ENCODE assay signal across 18 cellular contexts in genomic region chr19:11321206-11322126, GRCh38. TPM values are rescaled to one million over a fixed set of nuclear protein-coding genes. Genes with fewer than 3 reads are reported as not detected.
DNase-seq lines count a peak whose midpoint lies in the region; ATAC-seq and TF ChIP-seq lines count a peak whose summit lies in the region.
"Had no signal": no experiment of that assay in that cellular context is flagged by ENCODE, and none has a peak within 500 bp of the region (broad histone marks: within the 10 kb centered on the region; RNA-seq: fewer than 3 reads in every experiment).

No MANE protein-coding gene starts in this region.

- no peak for TF ChIP-seq RAD21 in IMR-90 (IDR thresholded peaks at IDR 0.05; ENCODE audit: low read length)

- dilution Hi-C loops in IMR-90 (cut with HindIII; ENCODE audit: low sequenced_read_pairs, unreplicated experiment) = no loop called here

- H3K9ac ChIP-seq in IMR-90 (ENCODE audit: low read depth, low read length) = no peak overlapping the region

- no peak for TF ChIP-seq CTCF in IMR-90 (conservative IDR thresholded peaks at IDR 0.05; ENCODE audit: low read depth, low read length)
- TF ChIP-seq CTCF in progenitor cell of endocrine pancreas (IDR thresholded peaks at IDR 0.05; ENCODE audit: unreplicated experiment) = peak; percentile 21
- no peak for TF ChIP-seq CTCF in GM10248 (IDR thresholded peaks at IDR 0.05; ENCODE audit: control extremely low read depth, extremely low read depth, low read depth, missing control alignments)

- peak; percentile 76 for DNase-seq in GF-D8 (lab: John Stamatoyannopoulos, UW)
- no peak for DNase-seq in IMR-90
- no peak for DNase-seq in progenitor cell of endocrine pancreas (ENCODE audit: low spot score, unreplicated experiment)
- DNase-seq in DMS153 (lab: John Stamatoyannopoulos, UW) = no peak
- DNase-seq in NCI-H345 (lab: John Stamatoyannopoulos, UW) = no peak
- no peak for DNase-seq in GM10248 (ENCODE audit: extremely low spot score)
- DNase-seq: activated CD4-positive, alpha-beta T cell treated with anti-CD3 and anti-CD28 coated beads, Interleukin-2, amount 50 U/mL, for 4 hours; COR-L47; kidney; PC-3; stimulated activated CD4-positive, alpha-beta T cell treated with anti-CD3 and anti-CD28 coated beads, Interleukin-4, amount 100 ng/mL, for 4 hours had no signal

- BruUV-seq in IMR-90 (replicated peaks; lab: Mats Ljungman, UMichigan) = no TSS peak

- TF ChIP-seq POLR2A in IMR-90 (IDR thresholded peaks at IDR 0.05; ENCODE audit: low read depth, low read length) = no peak

- no peak overlapping the region for H3K23ac ChIP-seq in IMR-90 (ENCODE audit: low read depth, low read length)

- no peak overlapping the region for H3K27ac Mint-ChIP-seq in progenitor cell of endocrine pancreas
- H3K27ac Mint-ChIP-seq: activated T-helper 17 cell treated with anti-CD3 and anti-CD28 coated beads, Interleukin-2, amount 50 U/mL, for 72 hours; T-helper 1 cell treated with Interleukin-12 subunit alpha and Interleukin-12 subunit beta and Interleukin-4 antibody, amounts not matched to agents 30 μg/mL and 1 μg/mL, for 36 hours had no signal

- H2BK120ac ChIP-seq in IMR-90 (ENCODE audit: low read depth, low read length) = no peak overlapping the region

- no peak overlapping the region for H2BK15ac ChIP-seq in IMR-90 (ENCODE audit: low read depth, low read length)

- H4K5ac ChIP-seq in IMR-90 (ENCODE audit: low read depth, low read length) = no peak overlapping the region

- no peaks in the 10 kb centered on the region for H3K27me3 ChIP-seq in IMR-90 (ENCODE audit: control insufficient read depth, insufficient read depth, low read length)
- H3K27me3 ChIP-seq: ascending aorta, right atrium auricular region had no signal

- H3K4me1 Mint-ChIP-seq in progenitor cell of endocrine pancreas (ENCODE audit: low read depth) = peaks cover 11% of the 10 kb centered on the region
- H3K4me1 Mint-ChIP-seq: activated T-helper 17 cell treated with anti-CD3 and anti-CD28 coated beads, Interleukin-2, amount 50 U/mL, for 72 hours had no signal

- H2BK5ac ChIP-seq in IMR-90 (ENCODE audit: low read depth, low read length, poor library complexity, severe bottlenecking) = no peak overlapping the region

- H4K91ac ChIP-seq in IMR-90 (ENCODE audit: insufficient read depth, low read depth, low read length) = no peak overlapping the region

- no peak overlapping the region for H3K4me2 ChIP-seq in IMR-90 (ENCODE audit: low read depth, low read length)

- H3K27ac ChIP-seq in IMR-90 (ENCODE audit: insufficient read depth, low read length) (no peak overlapping the region), cingulate gyrus (ENCODE audit: low read depth, low read length) (peak overlapping the region; percentile 54)
- H3K27ac ChIP-seq: ascending aorta had no signal

- H2AK5ac ChIP-seq in IMR-90 (ENCODE audit: low read depth, low read length) = peak overlapping the region; percentile 15; the same call in 1 of the 2 replicates

- H3K9me1 ChIP-seq in IMR-90 (ENCODE audit: insufficient read depth, low read length) = peaks cover 10% of the 10 kb centered on the region

- intact Hi-C loops in IMR-90 (cut with micrococcal nuclease) = no loop called here

- no peaks in the 10 kb centered on the region for H4K20me1 ChIP-seq in IMR-90 (ENCODE audit: insufficient read depth, low read length)

- no peak overlapping the region for H4K8ac ChIP-seq in IMR-90 (ENCODE audit: low read depth in 2 of 2, low read length in 2 of 2)

- no peaks in the 10 kb centered on the region for H3K27me3 Mint-ChIP-seq in progenitor cell of endocrine pancreas

- no peak overlapping the region for H3K14ac ChIP-seq in IMR-90 (replicated peaks; ENCODE audit: low read depth, low read length)

- H3K36me3 Mint-ChIP-seq in progenitor cell of endocrine pancreas (ENCODE audit: insufficient read depth) = peaks cover 3% of the 10 kb centered on the region

- in situ Hi-C loops in IMR-90 (cut with MboI; ENCODE audit: low sequenced_read_pairs) = no loop called here

- CTCF ChIA-PET in IMR-90 (lab: Yijun Ruan, JAX) = no interaction called here
- CTCF ChIA-PET in GM10248 (lab: Yijun Ruan, JAX) = interaction anchor here (1.2 to 2.5 kb wide), 4 partner anchors 15 to 78 kb away, joined by 3 to 10 read pairs (median 4); partner anchors contain the start of genes RAB3D and TSPAN16

- no peak for ATAC-seq in IMR-90 (ENCODE audit: low read depth)
- ATAC-seq: activated T-helper 17 cell treated with anti-CD3 and anti-CD28 coated beads, Interleukin-2, amount 50 U/mL, for 72 hours; PC-3 had no signal

- H2AK9ac ChIP-seq in IMR-90 (replicated peaks; ENCODE audit: low read depth, low read length, poor library complexity) = no peak overlapping the region

- H3K4me3 ChIP-seq in IMR-90 (ENCODE audit: insufficient read depth, low read depth, low read length) = no peak overlapping the region
- H3K4me3 ChIP-seq: ascending aorta, right atrium auricular region had no signal

- WGBS in IMR-90 (ENCODE audit: extremely low coverage in 2 of 2, insufficient read length in 1 of 2), 2 experiments = 96% methylated on average over 3 of the region's 14 CpGs; no CpG with 5 or more reads in 1 of the 2 experiments

- no peak overlapping the region for H3K18ac ChIP-seq in IMR-90 (ENCODE audit: low read depth, low read length)

- H3K4me3 Mint-ChIP-seq in progenitor cell of endocrine pancreas (ENCODE audit: low read depth) = no peak overlapping the region
- H3K4me3 Mint-ChIP-seq: activated T-helper 17 cell treated with anti-CD3 and anti-CD28 coated beads, Interleukin-2, amount 50 U/mL, for 72 hours; T-helper 1 cell treated with Interleukin-12 subunit alpha and Interleukin-12 subunit beta and Interleukin-4 antibody, amounts not matched to agents 30 μg/mL and 1 μg/mL, for 36 hours had no signal

- H3K4me1 ChIP-seq in IMR-90 (ENCODE audit: control insufficient read depth, insufficient read depth, low read length) = peaks cover 12% of the 10 kb centered on the region

- no peak overlapping the region for H3K4ac ChIP-seq in IMR-90 (ENCODE audit: low read depth, low read length)

- H3K9me3 Mint-ChIP-seq in progenitor cell of endocrine pancreas (ENCODE audit: low read depth) = no peaks in the 10 kb centered on the region
- H3K9me3 Mint-ChIP-seq: activated T-helper 17 cell treated with anti-CD3 and anti-CD28 coated beads, Interleukin-2, amount 50 U/mL, for 72 hours; T-helper 1 cell treated with Interleukin-12 subunit alpha and Interleukin-12 subunit beta and Interleukin-4 antibody, amounts not matched to agents 30 μg/mL and 1 μg/mL, for 36 hours had no signal

- POLR2A ChIA-PET in IMR-90 (lab: Charles Lee; ENCODE audit: unreplicated experiment) (no interaction called here), GM10248 (lab: Yijun Ruan, JAX) (no interaction called here)

- H3K79me1 ChIP-seq in IMR-90 (ENCODE audit: low read depth in 1 of 2, low read length in 2 of 2) = no peaks in the 10 kb centered on the region

- no peak overlapping the region for H2AFZ ChIP-seq in IMR-90 (replicated peaks; ENCODE audit: low read length, poor library complexity)

- H3K9me3 ChIP-seq in IMR-90 (ENCODE audit: control insufficient read depth, insufficient read depth, low read length) = no peaks in the 10 kb centered on the region
- H3K9me3 ChIP-seq: ascending aorta, right atrium auricular region had no signal

- H2BK20ac ChIP-seq in IMR-90 (ENCODE audit: low read depth, low read length) = no peak overlapping the region

- no peak overlapping the region for H3K56ac ChIP-seq in IMR-90 (ENCODE audit: extremely low read depth, insufficient read depth, low read length)

- H3K36me3 ChIP-seq in IMR-90 (ENCODE audit: control insufficient read depth, insufficient read depth, low read length) = peaks cover 1% of the 10 kb centered on the region; the same call in 1 of the 2 replicates

TF ChIP-seq in IMR-90, 13 proteins besides CTCF, POLR2A, EP300 and RAD21 (continues in another document):
- TF ChIP-seq NFE2L2 (IDR thresholded peaks at IDR 0.05; ENCODE audit: low read depth, low read length) (no peak), RCOR1 (IDR thresholded peaks at IDR 0.05; ENCODE audit: insufficient replicate concordance, low read length) (no peak), FOS (IDR thresholded peaks at IDR 0.05; ENCODE audit: low read depth, low read length) (no peak), BHLHE40 (IDR thresholded peaks at IDR 0.05; ENCODE audit: low read depth, low read length) (no peak), CHD1 (IDR thresholded peaks at IDR 0.05; ENCODE audit: low read depth, low read length) (no peak)

RNA-seq across cellular contexts. Expression of gene RAB3D, which starts 18.0 kb away (rescaled TPM):
- total RNA-seq in IMR-90 (2012; rRNA removed) (4.8 and 5.0 TPM in 2 replicates), progenitor cell of endocrine pancreas (40.7 and 43.9 TPM in 2 replicates)
- 5.0 and 5.5 TPM in 2 replicates for polyA plus RNA-seq in IMR-90 (2012; rRNA removed)
- polyA plus RNA-seq in IMR-90 (2012; cell fraction: cytosol; rRNA removed) = 5.5 and 6.5 TPM in 2 replicates
- 6.6 and 12.2 TPM in 2 replicates for polyA plus RNA-seq in IMR-90 (2012; cell fraction: nucleus; rRNA removed; ENCODE audit: low replicate concordance)

RNA-seq across cellular contexts. Expression of gene TMEM205, which starts 24.6 kb away (rescaled TPM):
- 87.5 and 136 TPM in 2 replicates for total RNA-seq in IMR-90 (2012; rRNA removed)
- 107 and 110 TPM in 2 replicates for polyA plus RNA-seq in IMR-90 (2012; rRNA removed)
- polyA plus RNA-seq in IMR-90 (2012; cell fraction: cytosol; rRNA removed) = 71.0 and 211 TPM in 2 replicates
- polyA plus RNA-seq in IMR-90 (2012; cell fraction: nucleus; rRNA removed; ENCODE audit: low replicate concordance) = 91.3 and 108 TPM in 2 replicates
- total RNA-seq in progenitor cell of endocrine pancreas = 49.8 and 51.1 TPM in 2 replicates

RNA-seq across cellular contexts. Expression of gene CCDC159, which starts 24.9 kb away (rescaled TPM):
- 4.4 and 4.7 TPM in 2 replicates for total RNA-seq in IMR-90 (2012; rRNA removed)
- 14.0 and 14.3 TPM in 2 replicates for polyA plus RNA-seq in IMR-90 (2012; rRNA removed)
- 10.4 and 13.2 TPM in 2 replicates for polyA plus RNA-seq in IMR-90 (2012; cell fraction: cytosol; rRNA removed)
- polyA plus RNA-seq in IMR-90 (2012; cell fraction: nucleus; rRNA removed; ENCODE audit: low replicate concordance) = 85.5 and 114 TPM in 2 replicates
- 25.0 and 27.6 TPM in 2 replicates for total RNA-seq in progenitor cell of endocrine pancreas

RNA-seq across cellular contexts. Expression of gene TSPAN16, which starts 25.5 kb away (rescaled TPM):
- total RNA-seq in IMR-90 (2012; rRNA removed) (not detected in 2 replicates), progenitor cell of endocrine pancreas (not detected in 2 replicates)
- not detected in 2 replicates for polyA plus RNA-seq in IMR-90 (2012; rRNA removed)
- polyA plus RNA-seq in IMR-90 (2012; cell fraction: cytosol; rRNA removed) = not detected in 2 replicates
- polyA plus RNA-seq in IMR-90 (2012; cell fraction: nucleus; rRNA removed; ENCODE audit: low replicate concordance) = not detected in 2 replicates
- total RNA-seq: activated T-helper 17 cell treated with anti-CD3 and anti-CD28 coated beads, Interleukin-2, amount 50 U/mL, for 72 hours; ascending aorta; fibroblast of villous mesenchyme; kidney; myocyte; PC-3; right atrium auricular region had no signal

RNA-seq across cellular contexts. Expression of gene PLPPR2, which starts 33.8 kb away (rescaled TPM):
- 3.9 and 4.4 TPM in 2 replicates for total RNA-seq in IMR-90 (2012; rRNA removed)
- polyA plus RNA-seq in IMR-90 (2012; rRNA removed) = 45.2 and 50.2 TPM in 2 replicates
- polyA plus RNA-seq in IMR-90 (2012; cell fraction: cytosol; rRNA removed) = 36.6 and 62.6 TPM in 2 replicates
- 66.7 and 132 TPM in 2 replicates for polyA plus RNA-seq in IMR-90 (2012; cell fraction: nucleus; rRNA removed; ENCODE audit: low replicate concordance)
- total RNA-seq in progenitor cell of endocrine pancreas = 7.9 and 10.1 TPM in 2 replicates
